In genomic region chr10:100043796-100044195, GRCh38 we compare ENCODE assay signal across 10 cellular contexts. TPM values are rescaled to one million over a fixed set of nuclear protein-coding genes. Genes with fewer than 3 reads are reported as not detected.
DNase-seq lines count a peak whose midpoint lies in the region; ATAC-seq lines count a peak whose summit lies in the region.
"Had no signal": no experiment of that assay in that cellular context is flagged by ENCODE, and none has a peak within 500 bp of the region (broad histone marks: within the 10 kb centered on the region; RNA-seq: fewer than 3 reads in every experiment).

No MANE protein-coding gene starts in this region.

- no peaks in the 10 kb centered on the region for H3K4me1 Mint-ChIP-seq in activated T-helper 17 cell treated with anti-CD3 and anti-CD28 coated beads, Interleukin-2, amount 50 U/mL, for 72 hours
- H3K4me1 Mint-ChIP-seq: T-cell had no signal

- DNase-seq in GM04503 (ENCODE audit: low read depth) = peak; percentile 42
- DNase-seq in left cardiac atrium = peak; percentile 59
- DNase-seq in glomerular visceral epithelial cell (ENCODE audit: extremely low spot score) = no peak
- no peak for DNase-seq in NCI-H146 treated with DMSO at 0.1 percent for 48 hours (lab: John Stamatoyannopoulos, UW; ENCODE audit: unreplicated experiment)
- no peak for DNase-seq in NCI-H1092 treated with DMSO at 0.1 percent for 48 hours (lab: John Stamatoyannopoulos, UW)
- DNase-seq: activated effector memory CD4-positive, alpha-beta T cell treated with anti-CD3 and anti-CD28 coated beads, Interleukin-2, amount 50 U/mL, for 16 hours; T-cell had no signal

- intact Hi-C loops in left cardiac atrium (cut with DNase I) = loop anchor here in 1 of 2 donors (2.0 kb wide), 1 partner anchor 35 kb away; the partner anchor contains the start of gene DNMBP

- peak overlapping the region; percentile 12 for H3K27ac Mint-ChIP-seq in activated T-helper 17 cell treated with anti-CD3 and anti-CD28 coated beads, Interleukin-2, amount 50 U/mL, for 72 hours
- H3K27ac Mint-ChIP-seq: T-cell had no signal

- H3K9me3 Mint-ChIP-seq in activated T-helper 17 cell treated with anti-CD3 and anti-CD28 coated beads, Interleukin-2, amount 50 U/mL, for 72 hours = no peaks in the 10 kb centered on the region
- H3K9me3 Mint-ChIP-seq: T-cell had no signal

- H3K4me3 ChIP-seq in skin epidermis = no peak overlapping the region

- no peak overlapping the region for H3K4me3 Mint-ChIP-seq in activated T-helper 17 cell treated with anti-CD3 and anti-CD28 coated beads, Interleukin-2, amount 50 U/mL, for 72 hours
- H3K4me3 Mint-ChIP-seq: T-cell had no signal

- H3K27ac ChIP-seq in skin epidermis = peak overlapping the region in 20 of 21 experiments; percentile 34 to 85 (median 72)

- no peak for ATAC-seq in activated T-helper 17 cell treated with anti-CD3 and anti-CD28 coated beads, Interleukin-2, amount 50 U/mL, for 72 hours (replicated peaks)
- ATAC-seq in left cardiac atrium (peak; percentile 66 to 91), HG02885 (IDR thresholded peaks at IDR 0.05; ENCODE audit: poor library complexity, unreplicated experiment) (no peak)
- ATAC-seq: T-cell had no signal

- H3K36me3 Mint-ChIP-seq in activated T-helper 17 cell treated with anti-CD3 and anti-CD28 coated beads, Interleukin-2, amount 50 U/mL, for 72 hours (ENCODE audit: low read depth) = no peaks in the 10 kb centered on the region
- H3K36me3 Mint-ChIP-seq: T-cell had no signal

- peaks cover 15% of the 10 kb centered on the region for H3K27me3 Mint-ChIP-seq in activated T-helper 17 cell treated with anti-CD3 and anti-CD28 coated beads, Interleukin-2, amount 50 U/mL, for 72 hours

RNA-seq across cellular contexts. Expression of gene DNMBP, which starts 34.0 kb away (rescaled TPM):
- total RNA-seq in activated T-helper 17 cell treated with anti-CD3 and anti-CD28 coated beads, Interleukin-2, amount 50 U/mL, for 72 hours = 1 to 10 TPM; 3.0 TPM
- 1 to 10 TPM; 6.7 to 7.9 TPM for total RNA-seq in left cardiac atrium

RNA-seq across cellular contexts. Expression of gene CPN1, which starts 37.9 kb away (rescaled TPM):
- not detected for total RNA-seq in activated T-helper 17 cell treated with anti-CD3 and anti-CD28 coated beads, Interleukin-2, amount 50 U/mL, for 72 hours
- total RNA-seq in left cardiac atrium = not detected
- total RNA-seq: T-cell had no signal

Comparison
In these comparisons a context has a peak if more than half of its experiments do, and no peak if none do; other contexts are left out.
1. DNase-seq: peak in GM04503 (single experiment) and left cardiac atrium (single experiment); none in glomerular visceral epithelial cell (single experiment), NCI-H146 treated with DMSO at 0.1 percent for 48 hours (single experiment) and NCI-H1092 treated with DMSO at 0.1 percent for 48 hours (single experiment).
2. ATAC-seq: peak in left cardiac atrium (2 of 2); none in activated T-helper 17 cell treated with anti-CD3 and anti-CD28 coated beads, Interleukin-2, amount 50 U/mL, for 72 hours (single experiment) and HG02885 (single experiment).